In the genomic region with DNA sequence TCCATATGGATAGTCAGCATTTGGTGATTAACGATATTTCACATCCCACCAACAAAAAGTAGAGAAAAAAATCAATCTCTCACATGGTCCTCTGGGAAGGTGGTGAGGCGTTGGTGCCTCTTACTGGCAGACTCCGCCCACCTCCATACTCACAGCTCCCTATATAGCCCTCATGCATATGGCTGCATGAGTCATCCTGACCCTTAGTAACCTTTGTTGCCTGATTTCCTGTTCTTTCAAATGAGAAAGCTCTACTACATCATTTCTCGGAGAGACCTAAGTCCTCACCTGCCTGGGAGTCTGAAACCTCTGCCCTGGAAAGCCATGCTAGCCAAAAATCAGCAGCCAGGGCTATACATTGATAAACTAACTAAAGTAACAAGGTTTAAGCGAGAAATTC, we compare ENCODE assay signal across 8 cellular contexts. TPM values are rescaled to one million over a fixed set of nuclear protein-coding genes. Genes with fewer than 3 reads are reported as not detected.
DNase-seq lines count a peak whose midpoint lies in the region; ATAC-seq, FAIRE-seq and TF ChIP-seq lines count a peak whose summit lies in the region.

No MANE protein-coding gene starts in this region.

- H3K27me3 ChIP-seq in HUES6 (ENCODE audit: control insufficient read depth, insufficient read depth, low read length) = no peaks in the 10 kb centered on the region
- H3K27me3 ChIP-seq in bronchial epithelial cell (ENCODE audit: control insufficient read depth, insufficient read depth, low read length) = no peaks in the 10 kb centered on the region

- no peaks in the 10 kb centered on the region for H3K36me3 Mint-ChIP-seq in T-helper 1 cell treated with Interleukin-12 subunit alpha and Interleukin-12 subunit beta and Interleukin-4 antibody, amounts not matched to agents 30 μg/mL and 1 μg/mL, for 36 hours (ENCODE audit: low read depth)

- peak overlapping the region; percentile 55 for H3K9ac ChIP-seq in HUES6 (ENCODE audit: low read length)

- no peak overlapping the region for H3K4me3 Mint-ChIP-seq in T-helper 1 cell treated with Interleukin-12 subunit alpha and Interleukin-12 subunit beta and Interleukin-4 antibody, amounts not matched to agents 30 μg/mL and 1 μg/mL, for 36 hours

- no peaks in the 10 kb centered on the region for H3K27me3 Mint-ChIP-seq in T-helper 1 cell treated with Interleukin-12 subunit alpha and Interleukin-12 subunit beta and Interleukin-4 antibody, amounts not matched to agents 30 μg/mL and 1 μg/mL, for 36 hours (ENCODE audit: low read depth)

- H3K27ac Mint-ChIP-seq in T-helper 1 cell treated with Interleukin-12 subunit alpha and Interleukin-12 subunit beta and Interleukin-4 antibody, amounts not matched to agents 30 μg/mL and 1 μg/mL, for 36 hours = peak overlapping the region; percentile 83

- peak; percentile 48 for DNase-seq in COLO668 (lab: John Stamatoyannopoulos, UW; ENCODE audit: unreplicated experiment)
- DNase-seq in bronchial epithelial cell (ENCODE audit: low read depth) = peak; percentile 98
- peak; percentile 57 for DNase-seq in retinal pigment epithelial cell (ENCODE audit: low read depth)
- no peak for DNase-seq in NCI-H187 treated with DMSO at 0.1 percent for 48 hours (lab: John Stamatoyannopoulos, UW)
- DNase-seq in DMS114 treated with DMSO at 0.1 percent for 48 hours (lab: John Stamatoyannopoulos, UW; ENCODE audit: unreplicated experiment) = no peak

- peaks cover 40% of the 10 kb centered on the region for H3K4me1 Mint-ChIP-seq in T-helper 1 cell treated with Interleukin-12 subunit alpha and Interleukin-12 subunit beta and Interleukin-4 antibody, amounts not matched to agents 30 μg/mL and 1 μg/mL, for 36 hours (ENCODE audit: low read depth)

- H3K27ac ChIP-seq in HUES6 (ENCODE audit: low read depth, low read length) = peak overlapping the region; percentile 78; the same call in 1 of the 2 replicates

- FAIRE-seq in bronchial epithelial cell (lab: Jason Lieb, UNC) = peak; percentile 23

- no peaks in the 10 kb centered on the region for H3K9me3 ChIP-seq in HUES6 (ENCODE audit: control insufficient read depth, insufficient read depth, low read depth, low read length)

- peaks cover 23% of the 10 kb centered on the region for H3K4me1 ChIP-seq in HUES6 (ENCODE audit: control insufficient read depth, insufficient read depth, low read length)

- peak; percentile 74 for ATAC-seq in GM21526 (IDR thresholded peaks at IDR 0.05; ENCODE audit: low FRiP score, unreplicated experiment)

- H3K4me3 ChIP-seq in HUES6 (ENCODE audit: low read depth, low read length) (peak overlapping the region; percentile 15; the same call in 1 of the 2 replicates), bronchial epithelial cell (ENCODE audit: low read depth, low read length) (no peak overlapping the region), retinal pigment epithelial cell (ENCODE audit: low read length) (no peak overlapping the region)

- TF ChIP-seq CTCF in bronchial epithelial cell (IDR thresholded peaks at IDR 0.05; ENCODE audit: insufficient read depth, low read length, severe bottlenecking) (no peak), retinal pigment epithelial cell (conservative IDR thresholded peaks at IDR 0.05; ENCODE audit: low read depth, low read length) (no peak)

- H3K36me3 ChIP-seq in HUES6 (ENCODE audit: control insufficient read depth, insufficient read depth, low read length) = no peaks in the 10 kb centered on the region
- H3K36me3 ChIP-seq in bronchial epithelial cell (ENCODE audit: control insufficient read depth, insufficient read depth, low read length) = no peaks in the 10 kb centered on the region

- no peaks in the 10 kb centered on the region for H3K9me3 Mint-ChIP-seq in T-helper 1 cell treated with Interleukin-12 subunit alpha and Interleukin-12 subunit beta and Interleukin-4 antibody, amounts not matched to agents 30 μg/mL and 1 μg/mL, for 36 hours

RNA-seq across cellular contexts. Expression of gene ABCA1, which starts 33.3 kb away (rescaled TPM):
- total RNA-seq in bronchial epithelial cell = 34.2 and 40.6 TPM in 2 replicates

Comparison
In these comparisons a context has a peak if more than half of its experiments do, and no peak if none do; other contexts are left out.
1. DNase-seq: peak in COLO668 (single experiment), bronchial epithelial cell (single experiment) and retinal pigment epithelial cell (single experiment); none in NCI-H187 treated with DMSO at 0.1 percent for 48 hours (single experiment) and DMS114 treated with DMSO at 0.1 percent for 48 hours (single experiment).